In the genomic region with DNA sequence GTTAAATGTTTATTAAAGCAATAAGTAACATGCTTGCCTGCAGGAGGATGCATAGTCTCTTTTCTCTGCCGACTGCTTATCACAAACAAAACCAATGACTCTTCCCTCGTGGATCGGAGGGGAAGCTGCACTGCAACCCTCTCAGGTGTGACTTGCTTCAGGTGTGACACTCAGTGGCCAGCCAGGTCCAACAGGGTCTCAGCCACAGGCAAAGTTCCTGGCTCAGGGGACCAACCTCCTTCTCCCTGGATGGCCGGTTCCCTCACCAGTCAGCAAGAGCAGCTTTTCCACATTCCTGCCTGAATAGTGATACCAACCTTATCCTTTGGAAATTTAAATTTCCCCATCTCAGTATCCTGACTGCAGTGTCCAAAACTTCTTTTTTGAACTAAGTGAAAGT, we compare ENCODE assay signal across 37 cellular contexts.
"Had no signal": no experiment of that assay in that cellular context is flagged by ENCODE, and none has a peak within 500 bp of the region (broad histone marks: within the 10 kb centered on the region; RNA-seq: fewer than 3 reads in every experiment).

No MANE protein-coding gene starts in this region.

- DNase-seq: activated CD4-positive, alpha-beta memory T cell treated with anti-CD3 and anti-CD28 coated beads, Interleukin-2, amount 10 ng/mL, durations not matched to agents 7 days and 5 days; activated CD4-positive, alpha-beta T cell treated with anti-CD3 and anti-CD28 coated beads for 1 hour; activated CD4-positive, alpha-beta T cell treated with anti-CD3 and anti-CD28 coated beads for 36 hours; activated CD4-positive, alpha-beta T cell treated with anti-CD3 and anti-CD28 coated beads, Interleukin-2, amount 10 ng/mL, durations not matched to agents 7 days and 5 days; activated CD4-positive, alpha-beta T cell treated with anti-CD3 and anti-CD28 coated beads, Interleukin-2, amount 50 U/mL, for 48 hours; activated CD4-positive, CD25-positive, alpha-beta regulatory T cell; activated CD8-positive, alpha-beta memory T cell treated with anti-CD3 and anti-CD28 coated beads for 24 hours; activated CD8-positive, alpha-beta memory T cell treated with anti-CD3 and anti-CD28 coated beads, Interleukin-2, amount 10 ng/mL, durations not matched to agents 7 days and 5 days; activated CD8-positive, alpha-beta memory T cell treated with anti-CD3 and anti-CD28 coated beads, Interleukin-2, amount 50 U/mL, for 48 hours; activated CD8-positive, alpha-beta T cell treated with anti-CD3 and anti-CD28 coated beads, Interleukin-2, amount 10 ng/mL, durations not matched to agents 7 days and 5 days; activated effector memory CD4-positive, alpha-beta T cell treated with Interleukin-2 at 50 U/mL for 16 hours; activated gamma-delta T cell; activated naive CD4-positive, alpha-beta T cell treated with anti-CD3 and anti-CD28 coated beads, Interleukin-2, amount 10 ng/mL, durations not matched to agents 7 days and 5 days; activated naive CD4-positive, alpha-beta T cell treated with Interleukin-2 at 50 U/mL for 16 hours; activated naive CD8-positive, alpha-beta T cell treated with anti-CD3 and anti-CD28 coated beads, Interleukin-2, amount 10 ng/mL, durations not matched to agents 7 days and 5 days; activated naive CD8-positive, alpha-beta T cell treated with anti-CD3 and anti-CD28 coated beads, Interleukin-2, amount 50 U/mL, for 24 hours; activated T-cell treated with anti-CD3 and anti-CD28 coated beads, Interleukin-2, amount 50 U/mL, for 24 hours; activated T-cell treated with anti-CD3 and anti-CD28 coated beads, Interleukin-2, amount 50 U/mL, for 48 hours; amygdala; anterior cingulate cortex; caudate nucleus; SW 1271; T-helper 1 cell; T-helper 2 cell; T-helper 9 cell; WERI-Rb-1 had no signal

- H3K4me1 ChIP-seq: ascending aorta had no signal

- H3K36me3 ChIP-seq: ascending aorta, cardiac muscle cell, WERI-Rb-1 had no signal

- H3K4me3 ChIP-seq: ascending aorta, cardiac muscle cell had no signal

- H3K4me3 Mint-ChIP-seq: activated CD4-positive, alpha-beta memory T cell treated with anti-CD3 and anti-CD28 coated beads, Interleukin-2, amount 10 ng/mL, durations not matched to agents 7 days and 5 days; activated CD4-positive, alpha-beta T cell treated with anti-CD3 and anti-CD28 coated beads for 36 hours; activated CD4-positive, alpha-beta T cell treated with anti-CD3 and anti-CD28 coated beads, Interleukin-2, amount 10 ng/mL, durations not matched to agents 7 days and 5 days; activated CD8-positive, alpha-beta memory T cell treated with anti-CD3 and anti-CD28 coated beads, Interleukin-2, amount 10 ng/mL, durations not matched to agents 7 days and 5 days; activated CD8-positive, alpha-beta T cell treated with anti-CD3 and anti-CD28 coated beads, Interleukin-2, amount 10 ng/mL, durations not matched to agents 7 days and 5 days; activated naive CD4-positive, alpha-beta T cell treated with anti-CD3 and anti-CD28 coated beads, Interleukin-2, amount 10 ng/mL, durations not matched to agents 7 days and 5 days; activated naive CD4-positive, alpha-beta T cell treated with anti-CD3 and anti-CD28 coated beads, Interleukin-2, amount 50 U/mL, for 24 hours; activated naive CD8-positive, alpha-beta T cell; activated naive CD8-positive, alpha-beta T cell treated with anti-CD3 and anti-CD28 coated beads, Interleukin-2, amount 10 ng/mL, durations not matched to agents 7 days and 5 days; activated naive CD8-positive, alpha-beta T cell treated with anti-CD3 and anti-CD28 coated beads, Interleukin-2, amount 50 U/mL, for 24 hours; activated T-cell treated with anti-CD3 and anti-CD28 coated beads, Interleukin-2, amount 50 U/mL, for 24 hours; brain; central memory CD8-positive, alpha-beta T cell; T-helper 1 cell treated with Interleukin-12 subunit alpha and Interleukin-12 subunit beta and Interleukin-4 antibody, amounts not matched to agents 30 μg/mL and 1 μg/mL, for 36 hours; T-helper 2 cell treated with Interferon-gamma antibody and Interleukin-4, amounts not matched to agents 5 μg/mL and 100 μg/mL, for 36 hours; WTC11 had no signal

- H3K4me1 Mint-ChIP-seq: activated CD4-positive, alpha-beta memory T cell treated with anti-CD3 and anti-CD28 coated beads, Interleukin-2, amount 10 ng/mL, durations not matched to agents 7 days and 5 days; activated CD4-positive, alpha-beta T cell treated with anti-CD3 and anti-CD28 coated beads for 36 hours; activated CD4-positive, alpha-beta T cell treated with anti-CD3 and anti-CD28 coated beads, Interleukin-2, amount 10 ng/mL, durations not matched to agents 7 days and 5 days; activated CD8-positive, alpha-beta memory T cell treated with anti-CD3 and anti-CD28 coated beads, Interleukin-2, amount 10 ng/mL, durations not matched to agents 7 days and 5 days; activated naive CD4-positive, alpha-beta T cell treated with anti-CD3 and anti-CD28 coated beads, Interleukin-2, amount 10 ng/mL, durations not matched to agents 7 days and 5 days; activated naive CD4-positive, alpha-beta T cell treated with anti-CD3 and anti-CD28 coated beads, Interleukin-2, amount 50 U/mL, for 24 hours; activated naive CD8-positive, alpha-beta T cell treated with anti-CD3 and anti-CD28 coated beads, Interleukin-2, amount 10 ng/mL, durations not matched to agents 7 days and 5 days; activated naive CD8-positive, alpha-beta T cell treated with anti-CD3 and anti-CD28 coated beads, Interleukin-2, amount 50 U/mL, for 24 hours; central memory CD8-positive, alpha-beta T cell; WTC11 had no signal

- H3K27me3 Mint-ChIP-seq: activated CD4-positive, alpha-beta memory T cell treated with anti-CD3 and anti-CD28 coated beads, Interleukin-2, amount 10 ng/mL, durations not matched to agents 7 days and 5 days; activated CD4-positive, alpha-beta T cell treated with anti-CD3 and anti-CD28 coated beads, Interleukin-2, amount 10 ng/mL, durations not matched to agents 7 days and 5 days; activated CD8-positive, alpha-beta memory T cell treated with anti-CD3 and anti-CD28 coated beads, Interleukin-2, amount 10 ng/mL, durations not matched to agents 7 days and 5 days; activated naive CD4-positive, alpha-beta T cell treated with anti-CD3 and anti-CD28 coated beads, Interleukin-2, amount 10 ng/mL, durations not matched to agents 7 days and 5 days; activated naive CD4-positive, alpha-beta T cell treated with anti-CD3 and anti-CD28 coated beads, Interleukin-2, amount 50 U/mL, for 24 hours; activated naive CD8-positive, alpha-beta T cell treated with anti-CD3 and anti-CD28 coated beads, Interleukin-2, amount 50 U/mL, for 24 hours; activated T-cell treated with anti-CD3 and anti-CD28 coated beads, Interleukin-2, amount 50 U/mL, for 24 hours; central memory CD8-positive, alpha-beta T cell had no signal

- H3K36me3 Mint-ChIP-seq: activated CD8-positive, alpha-beta memory T cell treated with anti-CD3 and anti-CD28 coated beads, Interleukin-2, amount 10 ng/mL, durations not matched to agents 7 days and 5 days; activated naive CD4-positive, alpha-beta T cell treated with anti-CD3 and anti-CD28 coated beads, Interleukin-2, amount 10 ng/mL, durations not matched to agents 7 days and 5 days; activated naive CD4-positive, alpha-beta T cell treated with anti-CD3 and anti-CD28 coated beads, Interleukin-2, amount 50 U/mL, for 24 hours; activated naive CD8-positive, alpha-beta T cell; activated naive CD8-positive, alpha-beta T cell treated with anti-CD3 and anti-CD28 coated beads, Interleukin-2, amount 10 ng/mL, durations not matched to agents 7 days and 5 days; brain had no signal

- ATAC-seq: activated CD4-positive, alpha-beta T cell treated with anti-CD3 and anti-CD28 coated beads for 36 hours; activated CD4-positive, CD25-positive, alpha-beta regulatory T cell treated with anti-CD3 and anti-CD28 coated beads, Interleukin-2, amount 50 U/mL, for 24 hours; activated CD8-positive, alpha-beta memory T cell treated with anti-CD3 and anti-CD28 coated beads, Interleukin-2, amount 10 ng/mL, durations not matched to agents 7 days and 5 days; activated CD8-positive, alpha-beta T cell treated with anti-CD3 and anti-CD28 coated beads, Interleukin-2, amount 10 ng/mL, durations not matched to agents 7 days and 5 days; activated naive CD8-positive, alpha-beta T cell treated with anti-CD3 and anti-CD28 coated beads, Interleukin-2, amount 50 U/mL, for 24 hours; WTC11 had no signal

- H3K27me3 ChIP-seq: ascending aorta, cardiac muscle cell had no signal

- H3K9me3 Mint-ChIP-seq: activated CD4-positive, alpha-beta T cell treated with anti-CD3 and anti-CD28 coated beads, Interleukin-2, amount 10 ng/mL, durations not matched to agents 7 days and 5 days; activated naive CD4-positive, alpha-beta T cell treated with anti-CD3 and anti-CD28 coated beads, Interleukin-2, amount 10 ng/mL, durations not matched to agents 7 days and 5 days; activated naive CD4-positive, alpha-beta T cell treated with anti-CD3 and anti-CD28 coated beads, Interleukin-2, amount 50 U/mL, for 24 hours; activated T-cell treated with anti-CD3 and anti-CD28 coated beads, Interleukin-2, amount 50 U/mL, for 24 hours; activated T-helper 2 cell treated with anti-CD3 and anti-CD28 coated beads, Interferon-gamma antibody, Interleukin-2, Interleukin-4, amounts not matched to agents 10 μg/mL and 5 μg/mL and 100 μg/mL, durations not matched to agents 14 hours and 24 hours and 36 hours; central memory CD8-positive, alpha-beta T cell; T-helper 1 cell treated with Interleukin-12 subunit alpha and Interleukin-12 subunit beta and Interleukin-4 antibody, amounts not matched to agents 30 μg/mL and 1 μg/mL, for 36 hours; T-helper 2 cell treated with Interferon-gamma antibody and Interleukin-4, amounts not matched to agents 5 μg/mL and 100 μg/mL, for 36 hours had no signal

- H3K27ac ChIP-seq: ascending aorta, cardiac muscle cell, WERI-Rb-1 had no signal

- H3K9me3 ChIP-seq: ascending aorta had no signal

- H3K27ac Mint-ChIP-seq: activated CD4-positive, alpha-beta memory T cell treated with anti-CD3 and anti-CD28 coated beads, Interleukin-2, amount 10 ng/mL, durations not matched to agents 7 days and 5 days; activated CD4-positive, alpha-beta T cell treated with anti-CD3 and anti-CD28 coated beads for 36 hours; activated CD4-positive, alpha-beta T cell treated with anti-CD3 and anti-CD28 coated beads, Interleukin-2, amount 10 ng/mL, durations not matched to agents 7 days and 5 days; activated CD8-positive, alpha-beta memory T cell treated with anti-CD3 and anti-CD28 coated beads, Interleukin-2, amount 10 ng/mL, durations not matched to agents 7 days and 5 days; activated CD8-positive, alpha-beta T cell treated with anti-CD3 and anti-CD28 coated beads, Interleukin-2, amount 10 ng/mL, durations not matched to agents 7 days and 5 days; activated naive CD4-positive, alpha-beta T cell treated with anti-CD3 and anti-CD28 coated beads, Interleukin-2, amount 10 ng/mL, durations not matched to agents 7 days and 5 days; activated naive CD4-positive, alpha-beta T cell treated with anti-CD3 and anti-CD28 coated beads, Interleukin-2, amount 50 U/mL, for 24 hours; activated naive CD8-positive, alpha-beta T cell; activated naive CD8-positive, alpha-beta T cell treated with anti-CD3 and anti-CD28 coated beads, Interleukin-2, amount 10 ng/mL, durations not matched to agents 7 days and 5 days; activated naive CD8-positive, alpha-beta T cell treated with anti-CD3 and anti-CD28 coated beads, Interleukin-2, amount 50 U/mL, for 24 hours; activated T-cell treated with anti-CD3 and anti-CD28 coated beads, Interleukin-2, amount 50 U/mL, for 24 hours; activated T-helper 2 cell treated with anti-CD3 and anti-CD28 coated beads, Interferon-gamma antibody, Interleukin-2, Interleukin-4, amounts not matched to agents 10 μg/mL and 5 μg/mL and 100 μg/mL, durations not matched to agents 14 hours and 24 hours and 36 hours; T-helper 1 cell treated with Interleukin-12 subunit alpha and Interleukin-12 subunit beta and Interleukin-4 antibody, amounts not matched to agents 30 μg/mL and 1 μg/mL, for 36 hours; T-helper 2 cell treated with Interferon-gamma antibody and Interleukin-4, amounts not matched to agents 5 μg/mL and 100 μg/mL, for 36 hours; WTC11 had no signal
